13 cellular contexts compared by ENCODE assay signal in the genomic region with DNA sequence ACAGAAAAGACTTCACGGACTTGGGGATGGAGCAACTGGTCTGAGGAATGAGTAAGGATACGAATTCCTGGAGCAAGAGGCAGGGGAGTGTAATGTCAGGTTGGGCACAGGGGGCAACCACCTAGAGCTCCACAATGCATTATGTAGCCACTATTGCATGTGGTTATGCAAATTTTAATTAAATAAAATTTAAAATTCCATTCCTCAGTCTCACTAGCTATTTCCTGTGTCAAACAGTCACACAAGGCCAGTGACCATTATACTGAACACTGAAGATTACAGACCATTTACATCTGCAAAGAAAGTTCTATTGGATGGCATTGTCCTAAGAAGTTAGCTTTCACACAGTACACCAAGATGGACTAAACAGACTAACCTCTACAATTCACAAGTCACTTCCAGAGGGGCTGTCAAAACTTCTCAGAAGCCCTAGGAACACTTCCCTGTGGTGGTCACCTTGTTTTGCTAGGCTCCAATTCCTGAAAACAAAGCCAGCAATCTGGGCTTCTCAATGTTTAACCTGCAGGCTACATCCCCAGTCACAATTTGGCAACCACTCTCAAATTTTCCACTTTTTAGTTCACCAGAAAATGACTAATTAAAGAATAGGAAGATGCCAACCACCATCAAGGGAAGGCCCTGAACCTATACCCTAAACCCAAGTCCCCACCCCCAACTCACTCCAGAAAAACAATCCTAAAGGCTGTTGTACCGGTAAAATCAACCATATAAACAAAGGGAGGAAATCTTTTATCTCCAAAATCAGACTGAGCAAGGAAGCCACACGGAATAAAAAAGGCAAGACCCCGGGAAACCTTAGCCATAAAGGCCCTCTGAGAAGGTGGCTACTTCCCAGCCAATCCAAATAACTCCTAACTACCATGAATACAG. TPM values are rescaled to one million over a fixed set of nuclear protein-coding genes. Genes with fewer than 3 reads are reported as not detected.
DNase-seq lines count a peak whose midpoint lies in the region; ATAC-seq and TF ChIP-seq lines count a peak whose summit lies in the region.
"Had no signal": no experiment of that assay in that cellular context is flagged by ENCODE, and none has a peak within 500 bp of the region (broad histone marks: within the 10 kb centered on the region; RNA-seq: fewer than 3 reads in every experiment).

No MANE protein-coding gene starts in this region.

- no peak overlapping the region for H3K4me3 Mint-ChIP-seq in activated CD4-positive, alpha-beta T cell treated with anti-CD3 and anti-CD28 coated beads for 36 hours
- H3K4me3 Mint-ChIP-seq in chondrocyte (ENCODE audit: unreplicated experiment) (no peak overlapping the region), nephron (no peak overlapping the region)

- peaks cover 7% of the 10 kb centered on the region for H3K36me3 Mint-ChIP-seq in activated CD4-positive, alpha-beta T cell treated with anti-CD3 and anti-CD28 coated beads for 36 hours (ENCODE audit: low read depth)
- H3K36me3 Mint-ChIP-seq in chondrocyte (ENCODE audit: low read depth) (peaks cover 24% of the 10 kb centered on the region), nephron (ENCODE audit: low read depth) (peaks cover 30% of the 10 kb centered on the region)

- H3K9me3 Mint-ChIP-seq in activated CD4-positive, alpha-beta T cell treated with anti-CD3 and anti-CD28 coated beads for 36 hours (ENCODE audit: low read depth), result no peaks in the 10 kb centered on the region
- H3K9me3 Mint-ChIP-seq in chondrocyte (ENCODE audit: low read depth), result no peaks in the 10 kb centered on the region
- H3K9me3 Mint-ChIP-seq in nephron, result no peaks in the 10 kb centered on the region

- no peak for DNase-seq in activated CD4-positive, alpha-beta T cell treated with anti-CD3 and anti-CD28 coated beads for 36 hours
- DNase-seq in activated CD4-positive, alpha-beta T cell treated with anti-CD3 and anti-CD28 coated beads for 4 hours, result no peak
- DNase-seq in chondrocyte (ENCODE audit: low spot score), result no peak
- no peak for DNase-seq in KG1 (lab: John Stamatoyannopoulos, UW)
- DNase-seq in PC-9, result no peak
- DNase-seq: NCI-H1436, NCI-H82, T-helper 2 cell had no signal

- no peak for TF ChIP-seq CTCF in Loucy (conservative IDR thresholded peaks at IDR 0.05; ENCODE audit: low read length)
- no peak for TF ChIP-seq CTCF in chondrocyte (IDR thresholded peaks at IDR 0.05)
- no peak for TF ChIP-seq CTCF in nephron (IDR thresholded peaks at IDR 0.05; ENCODE audit: unreplicated experiment in 3 of 3)
- TF ChIP-seq CTCF in PC-9 (conservative IDR thresholded peaks at IDR 0.05), result no peak

- H3K9me3 ChIP-seq in Loucy (ENCODE audit: insufficient read depth, low read depth, low read length), result no peaks in the 10 kb centered on the region
- H3K9me3 ChIP-seq in PC-9 (ENCODE audit: insufficient read depth, low read depth), result no peaks in the 10 kb centered on the region
- H3K9me3 ChIP-seq: ascending aorta had no signal

- intact Hi-C loops in activated CD4-positive, alpha-beta T cell treated with anti-CD3 and anti-CD28 coated beads for 36 hours (cut with DNase I, micrococcal nuclease), result no loop called here
- intact Hi-C loops in PC-9 (cut with micrococcal nuclease; ENCODE audit: unreplicated experiment), result no loop called here

- peak; percentile 60 for ATAC-seq in activated CD4-positive, alpha-beta T cell treated with anti-CD3 and anti-CD28 coated beads for 36 hours
- no peak for ATAC-seq in HG02852 (IDR thresholded peaks at IDR 0.05; ENCODE audit: unreplicated experiment)

- H3K27ac ChIP-seq in PC-9, result no peak overlapping the region
- H3K27ac ChIP-seq: HL-60 had no signal

- H3K4me3 ChIP-seq in Loucy (ENCODE audit: low read length, poor library complexity, severe bottlenecking), result no peak overlapping the region
- no peak overlapping the region for H3K4me3 ChIP-seq in PC-9
- H3K4me3 ChIP-seq: ascending aorta had no signal

- peak overlapping the region; percentile 67 for H3K27ac Mint-ChIP-seq in activated CD4-positive, alpha-beta T cell treated with anti-CD3 and anti-CD28 coated beads for 36 hours
- H3K27ac Mint-ChIP-seq in chondrocyte (ENCODE audit: unreplicated experiment), result peak overlapping the region; percentile 68
- peak overlapping the region; percentile 47 to 66 (median 52) for H3K27ac Mint-ChIP-seq in nephron

- H3K27me3 Mint-ChIP-seq in activated CD4-positive, alpha-beta T cell treated with anti-CD3 and anti-CD28 coated beads for 36 hours, result no peaks in the 10 kb centered on the region
- H3K27me3 Mint-ChIP-seq in chondrocyte (ENCODE audit: low read depth) (no peaks in the 10 kb centered on the region), nephron (ENCODE audit: low read depth) (no peaks in the 10 kb centered on the region)

- no peaks in the 10 kb centered on the region for H3K27me3 ChIP-seq in Loucy (ENCODE audit: insufficient read depth, low read length, poor library complexity, severe bottlenecking)
- H3K27me3 ChIP-seq in PC-9 (ENCODE audit: insufficient read depth, low read depth), result no peaks in the 10 kb centered on the region
- H3K27me3 ChIP-seq: ascending aorta had no signal

- H2AFZ ChIP-seq in Loucy (ENCODE audit: low read length) (no peak overlapping the region), PC-9 (no peak overlapping the region)

- H3F3A ChIP-seq in Loucy (ENCODE audit: low read depth), result no peaks in the 10 kb centered on the region
- H3F3A ChIP-seq in PC-9 (ENCODE audit: insufficient read depth, low read depth), result no peaks in the 10 kb centered on the region

- H3K36me3 ChIP-seq in Loucy (ENCODE audit: insufficient read depth, low read length) (peaks cover 35% of the 10 kb centered on the region; the same call in 1 of the 2 replicates), PC-9 (ENCODE audit: low read depth) (0 out of 2 replicates have a peak, but pooled peaks cover 5% of the 10 kb centered on the region)

- H3K79me2 ChIP-seq in Loucy (ENCODE audit: insufficient read depth, low read length), result peaks cover 16% of the 10 kb centered on the region
- no peaks in the 10 kb centered on the region for H3K79me2 ChIP-seq in PC-9 (ENCODE audit: low read depth)

- H4K20me1 ChIP-seq in Loucy (ENCODE audit: insufficient read depth, low read length, poor library complexity, severe bottlenecking), result no peaks in the 10 kb centered on the region
- H4K20me1 ChIP-seq in PC-9 (ENCODE audit: insufficient read depth), result no peaks in the 10 kb centered on the region

- H3K9ac ChIP-seq in Loucy (ENCODE audit: low read depth, low read length, poor library complexity, severe bottlenecking), result peak overlapping the region; percentile 13

- peaks cover 20% of the 10 kb centered on the region for H3K4me1 ChIP-seq in Loucy (ENCODE audit: insufficient read depth, low read length, poor library complexity, severe bottlenecking)
- no peaks in the 10 kb centered on the region for H3K4me1 ChIP-seq in PC-9 (replicated peaks; ENCODE audit: insufficient read depth)

- H3K4me2 ChIP-seq in Loucy (ENCODE audit: low read depth, low read length, poor library complexity, severe bottlenecking) (no peak overlapping the region), PC-9 (no peak overlapping the region)

- H3K9me2 ChIP-seq in Loucy (replicated peaks; ENCODE audit: low read depth, low read length) (no peaks in the 10 kb centered on the region), PC-9 (ENCODE audit: insufficient read depth) (no peaks in the 10 kb centered on the region)

- peaks cover 7% of the 10 kb centered on the region for H3K4me1 Mint-ChIP-seq in activated CD4-positive, alpha-beta T cell treated with anti-CD3 and anti-CD28 coated beads for 36 hours
- H3K4me1 Mint-ChIP-seq in chondrocyte (ENCODE audit: low read depth), result peaks cover 21% of the 10 kb centered on the region
- peaks cover 30% of the 10 kb centered on the region for H3K4me1 Mint-ChIP-seq in nephron

- BruUV-seq in PC-9 (replicated peaks; lab: Mats Ljungman, UMichigan), result no TSS peak

- CTCF ChIA-PET in activated CD4-positive, alpha-beta T cell treated with anti-CD3 and anti-CD28 coated beads for 36 hours (lab: Charles Lee), result interaction anchor here (1.5 kb wide), 1 partner anchor 70 kb away, joined by 9 read pairs; no protein-coding TSS in a partner anchor
- CTCF ChIA-PET in PC-9 (lab: Charles Lee), result no interaction called here

- POLR2A ChIA-PET in activated CD4-positive, alpha-beta T cell treated with anti-CD3 and anti-CD28 coated beads for 36 hours (lab: Charles Lee), result no interaction called here
- POLR2A ChIA-PET in PC-9 (lab: Charles Lee; ENCODE audit: unreplicated experiment), result no interaction called here

RNA-seq across cellular contexts. Expression of gene C20orf203, which starts 34.2 kb away (rescaled TPM):
- not detected for total RNA-seq in activated CD4-positive, alpha-beta T cell treated with anti-CD3 and anti-CD28 coated beads for 36 hours
- total RNA-seq in chondrocyte (0.07 to 0.15 TPM in 2 of 3 replicates, not detected in the other), PC-9 (2021) (0.08 TPM in 1 of 2 replicates, not detected in the other)
- total RNA-seq: ascending aorta had no signal

RNA-seq across cellular contexts. Expression of gene COMMD7, which starts 35.3 kb away (rescaled TPM):
- total RNA-seq in activated CD4-positive, alpha-beta T cell treated with anti-CD3 and anti-CD28 coated beads for 36 hours, result 10 to 100 TPM; 35.9 to 38.8 TPM
- total RNA-seq in chondrocyte (34.4 to 83.2 TPM (median 82.9 TPM) in 3 replicates), PC-9 (2021) (42.3 and 43.0 TPM in 2 replicates)

RNA-seq across cellular contexts. Expression of gene DNMT3B, which starts 54.2 kb away (rescaled TPM):
- 1 to 10 TPM; 1.4 to 1.6 TPM for total RNA-seq in activated CD4-positive, alpha-beta T cell treated with anti-CD3 and anti-CD28 coated beads for 36 hours
- total RNA-seq in chondrocyte (2.0 to 4.8 TPM (median 4.7 TPM) in 3 replicates), PC-9 (2021) (5.7 and 8.0 TPM in 2 replicates)
